In the genomic region with DNA sequence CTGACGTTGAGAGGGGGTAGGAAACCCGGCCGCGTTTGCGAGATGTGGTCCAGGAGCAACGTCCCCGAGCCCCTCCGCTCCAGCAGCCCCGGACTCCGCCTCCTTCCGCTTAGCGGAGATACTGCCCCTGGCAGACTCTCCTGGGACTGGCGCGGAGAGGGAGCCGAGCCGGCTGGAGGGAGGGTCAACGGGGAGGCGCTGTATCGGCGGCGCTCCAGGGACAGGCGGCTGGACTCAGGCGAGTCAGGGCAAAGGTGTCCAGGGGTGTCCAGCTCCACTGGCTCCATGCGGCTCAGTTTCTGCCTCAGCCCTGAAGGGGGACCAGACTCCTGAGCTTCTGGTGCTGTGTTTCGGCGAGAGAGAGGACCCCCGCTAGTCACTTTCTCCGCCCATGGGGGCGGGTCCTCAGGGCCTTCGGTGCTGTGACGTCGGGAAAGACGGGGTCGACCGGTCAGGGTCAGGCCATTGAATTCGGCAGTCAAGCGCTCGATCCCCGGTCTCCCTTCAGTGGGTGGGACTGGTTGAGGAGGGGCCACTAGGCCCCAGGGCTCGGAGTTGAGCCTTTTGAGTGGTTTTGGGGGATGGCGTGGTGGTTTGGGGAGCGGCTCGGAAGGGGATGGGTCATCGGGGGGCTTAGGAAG, we compare ENCODE assay signal across 8 cellular contexts. TPM values are rescaled to one million over a fixed set of nuclear protein-coding genes. Genes with fewer than 3 reads are reported as not detected.
DNase-seq lines count a peak whose midpoint lies in the region; ATAC-seq and TF ChIP-seq lines count a peak whose summit lies in the region.

No MANE protein-coding gene starts in this region.

- H3K36me3 ChIP-seq in fibroblast of lung (ENCODE audit: control insufficient read depth, insufficient read depth, low read length), result peaks cover 1% of the 10 kb centered on the region
- H3K36me3 ChIP-seq in muscle layer of duodenum (ENCODE audit: control insufficient read depth in 1 of 2, insufficient read depth in 2 of 2, low read length in 2 of 2), result no peaks in the 10 kb centered on the region
- H3K36me3 ChIP-seq in thyroid gland, result no peaks in the 10 kb centered on the region

- peak in 1 of 2 donors; percentile 82 for TF ChIP-seq POLR2A in thyroid gland (IDR thresholded peaks at IDR 0.05)

- WGBS in thyroid gland, 2 donors, result 0% methylated on average over 5 to 28 of the region's 44 CpGs

- intact Hi-C loops in thyroid gland (cut with DNase I), result loop anchor here (10.0 kb wide), 1 partner anchor 54 kb away; no protein-coding TSS in a partner anchor

- H2AFZ ChIP-seq in fibroblast of lung (ENCODE audit: low read length), result peak overlapping the region; percentile 69

- H3K27ac Mint-ChIP-seq in activated T-cell treated with anti-CD3 and anti-CD28 coated beads, Interleukin-2, amount 50 U/mL, for 72 hours, result peak overlapping the region; percentile 50

- peaks cover 18% of the 10 kb centered on the region for H3K79me2 ChIP-seq in fibroblast of lung (ENCODE audit: control insufficient read depth, insufficient read depth, low read length)

- H3K4me3 ChIP-seq in fibroblast of lung (replicated peaks in 1 of 4; ENCODE audit: control extremely low read depth in 1 of 4, insufficient read depth in 1 of 4, low read depth in 3 of 4, low read length in 4 of 4) (peak overlapping the region; percentile 58 to 68 (median 64)), muscle layer of duodenum (ENCODE audit: low read depth in 1 of 2, low read length in 2 of 2) (peak overlapping the region; percentile 80 to 81), thyroid gland (replicated peaks in 1 of 3) (peak overlapping the region; percentile 49 to 73 (median 61))

- peaks cover 32% of the 10 kb centered on the region for H3K4me1 ChIP-seq in fibroblast of lung (ENCODE audit: control insufficient read depth, extremely low read depth, insufficient read depth, low read length)
- H3K4me1 ChIP-seq in muscle layer of duodenum (ENCODE audit: control insufficient read depth in 1 of 2, insufficient read depth in 2 of 2, low read length in 2 of 2), result peaks cover 30 to 62% of the 10 kb centered on the region in 2 donors
- peaks cover 29 to 46% of the 10 kb centered on the region in 2 donors for H3K4me1 ChIP-seq in thyroid gland

- H3K36me3 Mint-ChIP-seq in activated T-cell treated with anti-CD3 and anti-CD28 coated beads, Interleukin-2, amount 50 U/mL, for 72 hours (ENCODE audit: insufficient read depth in 2 of 2), result peaks cover 3 to 4% of the 10 kb centered on the region in 2 donors

- no peaks in the 10 kb centered on the region for H4K20me1 ChIP-seq in fibroblast of lung (ENCODE audit: control insufficient read depth, extremely low read depth, insufficient read depth, low read length)

- peak overlapping the region; percentile 11 for H3K9ac ChIP-seq in fibroblast of lung (ENCODE audit: insufficient read depth, low read length)

- peak in 3 of 4 experiments; percentile 17 to 30 (median 20) for DNase-seq in activated CD4-positive, CD25-positive, alpha-beta regulatory T cell (lab: John Stamatoyannopoulos, UW)
- peak; percentile 64 to 93 for DNase-seq in NCI-H526 (lab: John Stamatoyannopoulos, UW)
- peak; percentile 68 to 71 for DNase-seq in activated T-cell treated with anti-CD3 and anti-CD28 coated beads, Interleukin-2, amount 50 U/mL, for 72 hours
- peak; percentile 57 to 64 for DNase-seq in fibroblast of lung (ENCODE audit: low read depth in 2 of 2)
- peak; percentile 81 to 82 for DNase-seq in thyroid gland
- DNase-seq in GF-D8 (lab: John Stamatoyannopoulos, UW), result no peak

- peak overlapping the region; percentile 87 for H3K4me2 ChIP-seq in fibroblast of lung (ENCODE audit: extremely low read depth, insufficient read depth, low read length)

- H3K27ac ChIP-seq in fibroblast of lung (ENCODE audit: insufficient read depth, low read length) (peak overlapping the region; percentile 40), muscle layer of duodenum (ENCODE audit: low read length) (peak overlapping the region; percentile 81), thyroid gland (peak overlapping the region; percentile 78 to 84 (median 82))

- H3K9me3 ChIP-seq in fibroblast of lung (ENCODE audit: control insufficient read depth, insufficient read depth, low read depth, low read length) (no peaks in the 10 kb centered on the region), muscle layer of duodenum (ENCODE audit: control insufficient read depth in 1 of 2, low read length in 2 of 2) (no peaks in the 10 kb centered on the region), thyroid gland (no peaks in the 10 kb centered on the region)

- peak overlapping the region; percentile 73 to 90 for H3K4me3 Mint-ChIP-seq in activated T-cell treated with anti-CD3 and anti-CD28 coated beads, Interleukin-2, amount 50 U/mL, for 72 hours

- no peak for ATAC-seq in activated CD4-positive, CD25-positive, alpha-beta regulatory T cell treated with anti-CD3 and anti-CD28 coated beads, Interleukin-2, amount 50 U/mL, for 24 hours
- peak in 1 of 2 donors; percentile 16 for ATAC-seq in activated T-cell treated with anti-CD3 and anti-CD28 coated beads, Interleukin-2, amount 50 U/mL, for 72 hours (replicated peaks in 1 of 2)

- H3K27me3 ChIP-seq in fibroblast of lung (ENCODE audit: control insufficient read depth, insufficient read depth, low read length) (no peaks in the 10 kb centered on the region), muscle layer of duodenum (ENCODE audit: low read depth, low read length) (peaks cover 4% of the 10 kb centered on the region), thyroid gland (no peaks in the 10 kb centered on the region)

- no peaks in the 10 kb centered on the region for H3K27me3 Mint-ChIP-seq in activated T-cell treated with anti-CD3 and anti-CD28 coated beads, Interleukin-2, amount 50 U/mL, for 72 hours (ENCODE audit: low read depth)

- no peaks in the 10 kb centered on the region for H3K9me3 Mint-ChIP-seq in activated T-cell treated with anti-CD3 and anti-CD28 coated beads, Interleukin-2, amount 50 U/mL, for 72 hours

- H3K4me1 Mint-ChIP-seq in activated T-cell treated with anti-CD3 and anti-CD28 coated beads, Interleukin-2, amount 50 U/mL, for 72 hours (ENCODE audit: low read depth), result peaks cover 71% of the 10 kb centered on the region

- peak in 1 of 2 donors; percentile 11 for TF ChIP-seq CTCF in fibroblast of lung (conservative IDR thresholded peaks at IDR 0.05 in 1 of 2, IDR thresholded peaks at IDR 0.05 in 1 of 2; ENCODE audit: low read depth in 1 of 2, low read length in 2 of 2)
- TF ChIP-seq CTCF in thyroid gland (IDR thresholded peaks at IDR 0.05), result peak in 5 of 6 experiments; percentile 4 to 32 (median 13)

RNA-seq across cellular contexts. Expression of a gene that starts 2.8 kb away (rescaled TPM):
- total RNA-seq in activated T-cell treated with anti-CD3 and anti-CD28 coated beads, Interleukin-2, amount 50 U/mL, for 72 hours, result 10 to 100 TPM; 36.9 to 39.5 TPM
- total RNA-seq in fibroblast of lung (10.5 and 14.2 TPM in 2 replicates), thyroid gland (10 to 100 TPM; 18.7 to 26.9 (median 20.3) TPM)
- polyA plus RNA-seq in fibroblast of lung, result 63.3 and 65.7 TPM in 2 replicates
- 17.0 and 20.1 TPM in 2 replicates for polyA plus RNA-seq in fibroblast of lung (2012)
- polyA minus RNA-seq in fibroblast of lung (ENCODE audit: low replicate concordance), result 28.7 and 31.4 TPM in 2 replicates

RNA-seq across cellular contexts. Expression of a gene that starts 3.8 kb away (rescaled TPM):
- 1 to 10 TPM; 2.6 to 3.6 TPM for total RNA-seq in activated T-cell treated with anti-CD3 and anti-CD28 coated beads, Interleukin-2, amount 50 U/mL, for 72 hours
- total RNA-seq in fibroblast of lung (0.26 and 1.2 TPM in 2 replicates), thyroid gland (1 to 10 TPM in 2 of 4 donors, under 1 TPM in 2; 0.13 to 2.0 (median 0.97) TPM)
- 1.9 and 2.6 TPM in 2 replicates for polyA plus RNA-seq in fibroblast of lung
- 2.8 and 4.1 TPM in 2 replicates for polyA plus RNA-seq in fibroblast of lung (2012)
- polyA minus RNA-seq in fibroblast of lung (ENCODE audit: low replicate concordance), result 2.6 and 4.5 TPM in 2 replicates

RNA-seq across cellular contexts. Expression of a gene that starts 3.9 kb away (rescaled TPM):
- total RNA-seq in activated T-cell treated with anti-CD3 and anti-CD28 coated beads, Interleukin-2, amount 50 U/mL, for 72 hours, result 10 to 100 TPM; 32.5 to 36.1 TPM
- total RNA-seq in fibroblast of lung, result 15.4 and 23.8 TPM in 2 replicates
- polyA plus RNA-seq in fibroblast of lung, result 22.6 and 23.3 TPM in 2 replicates
- 37.3 and 38.6 TPM in 2 replicates for polyA plus RNA-seq in fibroblast of lung (2012)
- polyA minus RNA-seq in fibroblast of lung (ENCODE audit: low replicate concordance), result 7.0 and 10.0 TPM in 2 replicates
- 10 to 100 TPM; 12.5 to 36.4 (median 22.7) TPM for total RNA-seq in thyroid gland

RNA-seq across cellular contexts. Expression of a gene that starts 33.3 kb away (rescaled TPM):
- total RNA-seq in activated T-cell treated with anti-CD3 and anti-CD28 coated beads, Interleukin-2, amount 50 U/mL, for 72 hours, result 100 to 1,000 TPM; 238 to 244 TPM
- 56.6 and 61.9 TPM in 2 replicates for total RNA-seq in fibroblast of lung
- 137 and 235 TPM in 2 replicates for polyA plus RNA-seq in fibroblast of lung
- 136 and 199 TPM in 2 replicates for polyA plus RNA-seq in fibroblast of lung (2012)
- 10.7 and 10.8 TPM in 2 replicates for polyA minus RNA-seq in fibroblast of lung (ENCODE audit: low replicate concordance)
- 100 to 1,000 TPM; 108 to 143 (median 124) TPM for total RNA-seq in thyroid gland

RNA-seq across cellular contexts. Expression of a gene that starts 35.8 kb away (rescaled TPM):
- total RNA-seq in activated T-cell treated with anti-CD3 and anti-CD28 coated beads, Interleukin-2, amount 50 U/mL, for 72 hours, result 100 to 1,000 TPM; 141 to 212 TPM
- total RNA-seq in fibroblast of lung, result 361 and 773 TPM in 2 replicates
- 61.1 and 204 TPM in 2 replicates for polyA plus RNA-seq in fibroblast of lung
- polyA plus RNA-seq in fibroblast of lung (2012), result 27.5 and 83.7 TPM in 2 replicates
- 82.9 and 185 TPM in 2 replicates for polyA minus RNA-seq in fibroblast of lung (ENCODE audit: low replicate concordance)
- 1,000 to 10,000 TPM in 2 of 4 donors, 100 to 1,000 TPM in 2; 739 to 2,947 (median 1,128) TPM for total RNA-seq in thyroid gland
